In the genomic region with DNA sequence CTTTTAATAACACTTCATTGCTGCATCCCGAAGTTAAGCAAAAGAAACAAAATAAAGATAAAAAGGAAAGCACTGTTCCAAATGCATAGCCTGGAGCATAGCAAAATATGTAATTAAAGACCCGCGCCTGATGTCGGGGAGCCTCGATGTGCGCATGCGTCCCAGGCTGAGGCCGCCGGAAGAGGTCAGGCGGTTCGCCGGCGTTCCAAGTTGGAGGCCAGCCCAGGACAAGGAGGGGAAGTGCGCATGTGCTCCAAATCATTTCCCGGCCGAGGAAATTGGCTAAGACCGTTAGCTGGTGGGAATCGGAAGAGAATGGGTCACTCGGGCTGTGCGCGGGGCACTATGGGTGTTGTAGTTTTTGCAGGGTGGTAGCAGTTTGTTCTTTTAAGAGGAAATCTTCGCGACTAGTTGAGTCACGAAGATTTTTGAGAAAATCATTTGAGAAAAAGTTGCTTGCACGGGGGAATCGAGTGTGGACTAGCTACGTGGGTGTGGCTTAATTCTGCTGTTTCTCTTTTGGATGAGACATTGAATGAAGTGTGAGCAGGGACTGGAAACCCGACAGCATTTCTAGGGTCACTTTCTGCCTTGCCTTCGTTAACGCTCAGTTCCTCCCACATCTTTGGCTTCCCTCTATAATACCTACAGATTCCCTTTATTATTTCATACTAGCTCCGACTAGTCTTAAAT, we compare ENCODE assay signal across 8 cellular contexts. TPM values are rescaled to one million over a fixed set of nuclear protein-coding genes. Genes with fewer than 3 reads are reported as not detected.
DNase-seq lines count a peak whose midpoint lies in the region; ATAC-seq and TF ChIP-seq lines count a peak whose summit lies in the region.

No MANE protein-coding gene starts in this region.

- H3K9me3 ChIP-seq in mononuclear cell (ENCODE audit: low read depth, low read length), result no peaks in the 10 kb centered on the region

- peaks cover 32% of the 10 kb centered on the region for H3K4me1 Mint-ChIP-seq in activated T-cell treated with anti-CD3 and anti-CD28 coated beads, Interleukin-2, amount 50 U/mL, for 24 hours (ENCODE audit: low read depth)

- H3K4me1 ChIP-seq in mononuclear cell (ENCODE audit: insufficient read depth, low read length), result peaks cover 69% of the 10 kb centered on the region

- H3K36me3 Mint-ChIP-seq in activated T-cell treated with anti-CD3 and anti-CD28 coated beads, Interleukin-2, amount 50 U/mL, for 24 hours (ENCODE audit: low read depth), result no peaks in the 10 kb centered on the region

- no peaks in the 10 kb centered on the region for H3K27me3 ChIP-seq in mononuclear cell (ENCODE audit: insufficient read depth, low read length)

- H3K4me3 ChIP-seq in epithelial cell of proximal tubule (ENCODE audit: low read depth, low read length) (peak overlapping the region; percentile 43), mononuclear cell (ENCODE audit: low read length) (peak overlapping the region; percentile 47)

- CTCF ChIA-PET in GM10248 (lab: Yijun Ruan, JAX), result interaction anchor here (1.2 to 1.8 kb wide), 4 partner anchors 9 to 63 kb away, joined by 3 to 4 read pairs (median 4); no protein-coding TSS in a partner anchor

- H3K27ac Mint-ChIP-seq in activated T-cell treated with anti-CD3 and anti-CD28 coated beads, Interleukin-2, amount 50 U/mL, for 24 hours, result peak overlapping the region; percentile 93

- peaks cover 2% of the 10 kb centered on the region for H3K27me3 Mint-ChIP-seq in activated T-cell treated with anti-CD3 and anti-CD28 coated beads, Interleukin-2, amount 50 U/mL, for 24 hours

- DNase-seq in GM10248 (ENCODE audit: extremely low spot score), result peak; percentile 76
- DNase-seq in OCI-M2 (lab: John Stamatoyannopoulos, UW; ENCODE audit: unreplicated experiment), result peak; percentile 39
- DNase-seq in activated T-cell treated with anti-CD3 and anti-CD28 coated beads, Interleukin-2, amount 50 U/mL, for 24 hours, result peak; percentile 84
- DNase-seq in epithelial cell of proximal tubule (ENCODE audit: low read depth), result peak; percentile 67
- DNase-seq in stimulated activated CD8-positive, alpha-beta memory T cell treated with anti-CD3 and anti-CD28 coated beads, Interleukin-15, amount 100 ng/mL, for 48 hours (ENCODE audit: low read depth in 2 of 2), result peak; percentile 63 to 66
- DNase-seq in GF-D8 (lab: John Stamatoyannopoulos, UW), result no peak

- POLR2A ChIA-PET in GM10248 (lab: Yijun Ruan, JAX), result no interaction called here

- H3K4me3 Mint-ChIP-seq in activated T-cell treated with anti-CD3 and anti-CD28 coated beads, Interleukin-2, amount 50 U/mL, for 24 hours, result peak overlapping the region; percentile 78

- peak; percentile 83 for ATAC-seq in HG03521 (IDR thresholded peaks at IDR 0.05; ENCODE audit: unreplicated experiment)

- H3K9me3 Mint-ChIP-seq in activated T-cell treated with anti-CD3 and anti-CD28 coated beads, Interleukin-2, amount 50 U/mL, for 24 hours, result peaks cover 3% of the 10 kb centered on the region

- TF ChIP-seq CTCF in GM10248 (IDR thresholded peaks at IDR 0.05; ENCODE audit: control extremely low read depth, extremely low read depth, low read depth, missing control alignments) (no peak), epithelial cell of proximal tubule (conservative IDR thresholded peaks at IDR 0.05; ENCODE audit: low read depth, low read length) (no peak)

RNA-seq across cellular contexts. Expression of a gene that starts 31.0 kb away (rescaled TPM):
- 0.72 and 3.0 TPM in 2 replicates for total RNA-seq in epithelial cell of proximal tubule
- 13.9 TPM for total RNA-seq in mononuclear cell
